ENCODE assay signal across 16 cellular contexts in genomic region chr4:73343432-73343831, GRCh38.
DNase-seq lines count a peak whose midpoint lies in the region; ATAC-seq, FAIRE-seq and TF ChIP-seq lines count a peak whose summit lies in the region.
"Had no signal": no experiment of that assay in that cellular context is flagged by ENCODE, and none has a peak within 500 bp of the region (broad histone marks: within the 10 kb centered on the region; RNA-seq: fewer than 3 reads in every experiment).

No MANE protein-coding gene starts in this region.

- H3K27ac ChIP-seq in astrocyte (ENCODE audit: low read depth, low read length): no peak overlapping the region
- H3K27ac ChIP-seq in small intestine (ENCODE audit: low read depth in 1 of 2, low read length in 1 of 2): no peak overlapping the region
- H3K27ac ChIP-seq: BLaER1 had no signal

- no peaks in the 10 kb centered on the region for H4K20me1 ChIP-seq in astrocyte (ENCODE audit: insufficient read depth, low read length)
- H4K20me1 ChIP-seq: BLaER1 had no signal

- no peak overlapping the region for H3K4me2 ChIP-seq in astrocyte (ENCODE audit: low read length)
- H3K4me2 ChIP-seq: BLaER1 had no signal

- 56 to 65% (median 65%) methylated on average over 4 of the region's 4 CpGs for WGBS in small intestine, 3 donors

- H3K4me3 ChIP-seq in astrocyte (ENCODE audit: insufficient read depth, low read depth, low read length) (no peak overlapping the region), small intestine (ENCODE audit: low read depth in 1 of 2, low read length in 2 of 2) (no peak overlapping the region)
- H3K4me3 ChIP-seq: BLaER1 had no signal

- H3K4me3 Mint-ChIP-seq in astrocyte (ENCODE audit: unreplicated experiment): no peak overlapping the region
- H3K4me3 Mint-ChIP-seq: T-cell had no signal

- TF ChIP-seq CTCF in astrocyte (IDR thresholded peaks at IDR 0.05; ENCODE audit: insufficient read depth, low read depth, low read length): no peak

- no peaks in the 10 kb centered on the region for H3K27me3 ChIP-seq in astrocyte (ENCODE audit: insufficient read depth, low read length)
- H3K27me3 ChIP-seq in small intestine (ENCODE audit: control insufficient read depth in 2 of 2, insufficient read depth in 2 of 2, low read length in 2 of 2): no peaks in the 10 kb centered on the region
- H3K27me3 ChIP-seq: BLaER1 had no signal

- no peaks in the 10 kb centered on the region for H3K4me1 ChIP-seq in astrocyte (ENCODE audit: insufficient read depth, low read length)
- H3K4me1 ChIP-seq in small intestine (ENCODE audit: control insufficient read depth in 2 of 2, insufficient read depth in 1 of 2, low read depth in 1 of 2, low read length in 1 of 2): no peaks in the 10 kb centered on the region
- H3K4me1 ChIP-seq: BLaER1 had no signal

- H3K9me3 Mint-ChIP-seq in astrocyte (ENCODE audit: unreplicated experiment): no peaks in the 10 kb centered on the region

- peak overlapping the region; percentile 15 for H3K27ac Mint-ChIP-seq in astrocyte (ENCODE audit: unreplicated experiment)
- H3K27ac Mint-ChIP-seq: T-cell had no signal

- H3K27me3 Mint-ChIP-seq in astrocyte (ENCODE audit: low read depth, unreplicated experiment): no peaks in the 10 kb centered on the region

- H3K9me3 ChIP-seq in astrocyte (ENCODE audit: insufficient read depth, low read depth, low read length): no peaks in the 10 kb centered on the region
- no peaks in the 10 kb centered on the region for H3K9me3 ChIP-seq in small intestine (ENCODE audit: control insufficient read depth, low read depth)

- ATAC-seq in left colon (peak; percentile 71), GM21786 (IDR thresholded peaks at IDR 0.05; ENCODE audit: unreplicated experiment) (no peak)
- ATAC-seq: T-cell had no signal

- intact Hi-C loops in left colon (cut with DNase I, micrococcal nuclease): no loop called here

- peaks cover 16% of the 10 kb centered on the region for H3K4me1 Mint-ChIP-seq in astrocyte (ENCODE audit: low read depth, unreplicated experiment)
- H3K4me1 Mint-ChIP-seq: T-cell had no signal

- no peak for FAIRE-seq in astrocyte (lab: Jason Lieb, UNC)
- no peak for FAIRE-seq in small intestine (lab: Jason Lieb, UNC)
- FAIRE-seq: GM18507, GM19239 had no signal

- H3K9ac ChIP-seq in astrocyte (ENCODE audit: low read length): no peak overlapping the region
- H3K9ac ChIP-seq: BLaER1 had no signal

- H3K79me2 ChIP-seq in astrocyte (ENCODE audit: insufficient read depth, low read length): no peaks in the 10 kb centered on the region

- no peaks in the 10 kb centered on the region for H3K36me3 ChIP-seq in astrocyte (ENCODE audit: insufficient read depth, low read length)
- H3K36me3 ChIP-seq in small intestine (ENCODE audit: control insufficient read depth in 2 of 2, insufficient read depth in 2 of 2, low read length in 2 of 2): no peaks in the 10 kb centered on the region
- H3K36me3 ChIP-seq: BLaER1 had no signal

- peak; percentile 2 for DNase-seq in M059J (ENCODE audit: low read depth)
- DNase-seq in astrocyte (ENCODE audit: low read depth): peak; percentile 1
- DNase-seq in left colon: no peak
- DNase-seq in small intestine: peak; percentile 62
- DNase-seq in NCI-H526 treated with DMSO at 0.1 percent for 48 hours (lab: John Stamatoyannopoulos, UW): no peak
- no peak for DNase-seq in NCI-H510A (lab: John Stamatoyannopoulos, UW)
- DNase-seq: DMS153, EL, Karpas-422, NCI-H2029 treated with DMSO at 0.1 percent for 48 hours, NCI-H524 treated with DMSO at 0.1 percent for 48 hours, T-cell had no signal

- no peaks in the 10 kb centered on the region for H3K36me3 Mint-ChIP-seq in astrocyte (ENCODE audit: low read depth, unreplicated experiment)
- H3K36me3 Mint-ChIP-seq: T-cell had no signal

- no peak overlapping the region for H2AFZ ChIP-seq in astrocyte (ENCODE audit: low read depth, low read length)

Comparison
In these comparisons a context has a peak if more than half of its experiments do, and no peak if none do; other contexts are left out.
1. DNase-seq: peak in M059J (single experiment), astrocyte (single experiment) and small intestine (single experiment); none in left colon (0 of 2), NCI-H526 treated with DMSO at 0.1 percent for 48 hours (single experiment) and NCI-H510A (single experiment).